Comparison of ENCODE assay signal across 14 cellular contexts in the genomic region with DNA sequence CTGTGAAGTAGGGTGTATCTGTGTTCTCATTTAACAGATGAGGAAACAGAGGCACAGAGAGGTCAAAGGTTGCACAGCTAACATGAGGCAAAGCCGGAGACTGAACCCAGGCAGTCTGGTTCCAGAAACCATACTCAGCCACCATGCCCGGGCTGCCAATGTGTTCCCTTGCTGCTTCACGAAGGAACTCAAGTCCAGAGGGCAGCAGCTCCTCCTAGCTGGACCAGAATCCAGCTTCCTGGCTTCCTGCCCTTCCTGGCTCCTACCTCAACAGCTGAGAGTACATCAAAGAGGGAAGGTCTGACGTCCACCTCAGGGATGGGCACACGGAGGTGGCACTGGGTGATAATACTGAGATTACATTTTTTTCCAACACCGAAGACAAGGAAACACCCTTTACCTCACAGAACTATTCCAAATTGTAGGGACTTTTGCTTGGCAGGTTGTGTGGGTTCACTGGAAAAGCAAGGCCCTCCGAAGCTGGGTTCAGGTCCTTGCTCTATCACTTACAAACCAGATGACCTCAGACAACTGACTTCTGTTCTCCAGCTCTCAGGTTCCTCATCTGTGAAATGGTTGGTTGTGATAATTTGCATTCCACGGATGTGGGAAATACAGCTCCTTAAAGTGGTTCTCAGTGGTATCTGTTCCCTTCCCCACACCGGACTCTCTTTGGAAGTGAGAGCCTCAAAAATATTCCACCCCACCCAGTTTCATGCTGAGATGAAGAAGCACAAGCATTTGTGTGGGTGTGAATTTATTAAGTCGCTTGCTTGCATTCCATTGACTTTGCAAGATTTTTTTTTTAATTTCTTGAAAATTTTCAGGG.
DNase-seq lines count a peak whose midpoint lies in the region; ATAC-seq and TF ChIP-seq lines count a peak whose summit lies in the region.
"Had no signal": no experiment of that assay in that cellular context is flagged by ENCODE, and none has a peak within 500 bp of the region (broad histone marks: within the 10 kb centered on the region; RNA-seq: fewer than 3 reads in every experiment).

No MANE protein-coding gene starts in this region.

- CTCF ChIA-PET in activated CD4-positive, alpha-beta T cell treated with anti-CD3 and anti-CD28 coated beads for 36 hours (lab: Charles Lee), result interaction anchor here (0.7 kb wide), 1 partner anchor 11 kb away, joined by 3 read pairs; no protein-coding TSS in a partner anchor

- no peak for TF ChIP-seq POLR2A in esophagus muscularis mucosa (IDR thresholded peaks at IDR 0.05; ENCODE audit: low read depth)

- no peaks in the 10 kb centered on the region for H3K9me3 ChIP-seq in esophagus muscularis mucosa
- H3K9me3 ChIP-seq: breast epithelium, esophagus squamous epithelium had no signal

- H3K36me3 Mint-ChIP-seq in activated CD4-positive, alpha-beta T cell treated with anti-CD3 and anti-CD28 coated beads for 36 hours (ENCODE audit: low read depth), result no peaks in the 10 kb centered on the region
- H3K36me3 Mint-ChIP-seq: stimulated activated memory B cell treated with anti-CD40 and anti-IgM and Interleukin-4, amounts not matched to agents 10 μg/mL and 1 μg/mL and 100 μg/mL, for 72 hours had no signal

- H3K4me1 ChIP-seq in esophagus muscularis mucosa, result peaks cover 0 to 11% (median 5%) of the 10 kb centered on the region in 4 donors

- H3K27me3 ChIP-seq in esophagus muscularis mucosa, result no peaks in the 10 kb centered on the region
- H3K27me3 ChIP-seq: breast epithelium, esophagus squamous epithelium had no signal

- H3K27ac Mint-ChIP-seq in activated CD4-positive, alpha-beta T cell treated with anti-CD3 and anti-CD28 coated beads for 36 hours, result no peak overlapping the region
- H3K27ac Mint-ChIP-seq: activated T-helper 1 cell treated with anti-CD3 and anti-CD28 coated beads, Interleukin-12 subunit alpha, Interleukin-12 subunit beta, Interleukin-2, Interleukin-4 antibody, amounts not matched to agents 30 ng/mL and 10 ng/mL and 1 ng/mL, durations not matched to agents 14 hours and 24 hours and 36 hours; stimulated activated memory B cell treated with anti-CD40 and anti-IgM and Interleukin-4, amounts not matched to agents 10 μg/mL and 1 μg/mL and 100 μg/mL, for 72 hours had no signal

- DNase-seq in GM04504 (ENCODE audit: low read depth) (peak; percentile 5), esophagus muscularis mucosa (ENCODE audit: extremely low spot score) (no peak), renal cortical epithelial cell (ENCODE audit: low read depth) (peak; percentile 36), mesenteric fat pad (ENCODE audit: low spot score) (no peak), NCI-H774 (lab: John Stamatoyannopoulos, UW) (no peak), GOT3 (lab: John Stamatoyannopoulos, UW) (no peak)
- DNase-seq in activated CD4-positive, alpha-beta T cell treated with anti-CD3 and anti-CD28 coated beads for 36 hours, result no peak
- DNase-seq: activated CD4-positive, alpha-beta T cell treated with anti-CD3 and anti-CD28 coated beads for 48 hours; esophagus squamous epithelium; NCI-H82 had no signal

- TF ChIP-seq EP300 in Ishikawa (IDR thresholded peaks at IDR 0.05; ENCODE audit: borderline replicate concordance) (peak; percentile 97), esophagus muscularis mucosa (IDR thresholded peaks at IDR 0.05) (no peak)

- TF ChIP-seq RAD21 in Ishikawa (IDR thresholded peaks at IDR 0.05; ENCODE audit: low read depth), result peak; percentile 45

- 55% methylated on average over 9 of the region's 10 CpGs for WGBS in esophagus muscularis mucosa

- H3K9me3 Mint-ChIP-seq in activated CD4-positive, alpha-beta T cell treated with anti-CD3 and anti-CD28 coated beads for 36 hours (ENCODE audit: low read depth), result no peaks in the 10 kb centered on the region
- H3K9me3 Mint-ChIP-seq: activated T-helper 1 cell treated with anti-CD3 and anti-CD28 coated beads, Interleukin-12 subunit alpha, Interleukin-12 subunit beta, Interleukin-2, Interleukin-4 antibody, amounts not matched to agents 30 ng/mL and 10 ng/mL and 1 ng/mL, durations not matched to agents 14 hours and 24 hours and 36 hours; stimulated activated memory B cell treated with anti-CD40 and anti-IgM and Interleukin-4, amounts not matched to agents 10 μg/mL and 1 μg/mL and 100 μg/mL, for 72 hours had no signal

- no peaks in the 10 kb centered on the region for H3K4me1 Mint-ChIP-seq in activated CD4-positive, alpha-beta T cell treated with anti-CD3 and anti-CD28 coated beads for 36 hours
- H3K4me1 Mint-ChIP-seq: stimulated activated memory B cell treated with anti-CD40 and anti-IgM and Interleukin-4, amounts not matched to agents 10 μg/mL and 1 μg/mL and 100 μg/mL, for 72 hours had no signal

- no peaks in the 10 kb centered on the region for H3K27me3 Mint-ChIP-seq in activated CD4-positive, alpha-beta T cell treated with anti-CD3 and anti-CD28 coated beads for 36 hours

- no peak overlapping the region for H3K4me3 Mint-ChIP-seq in activated CD4-positive, alpha-beta T cell treated with anti-CD3 and anti-CD28 coated beads for 36 hours
- H3K4me3 Mint-ChIP-seq: activated T-helper 1 cell treated with anti-CD3 and anti-CD28 coated beads, Interleukin-12 subunit alpha, Interleukin-12 subunit beta, Interleukin-2, Interleukin-4 antibody, amounts not matched to agents 30 ng/mL and 10 ng/mL and 1 ng/mL, durations not matched to agents 14 hours and 24 hours and 36 hours; stimulated activated memory B cell treated with anti-CD40 and anti-IgM and Interleukin-4, amounts not matched to agents 10 μg/mL and 1 μg/mL and 100 μg/mL, for 72 hours had no signal

- peak in 2 of 3 experiments; percentile 11 to 22 for TF ChIP-seq CTCF in esophagus muscularis mucosa (IDR thresholded peaks at IDR 0.05)

- intact Hi-C loops in esophagus muscularis mucosa (cut with DNase I), result no loop called here
- intact Hi-C loops in activated CD4-positive, alpha-beta T cell treated with anti-CD3 and anti-CD28 coated beads for 36 hours (cut with DNase I, micrococcal nuclease), result no loop called here

- H3K36me3 ChIP-seq in esophagus muscularis mucosa, result no peaks in the 10 kb centered on the region
- H3K36me3 ChIP-seq: breast epithelium, esophagus squamous epithelium had no signal

- no peak for ATAC-seq in activated CD4-positive, alpha-beta T cell treated with anti-CD3 and anti-CD28 coated beads for 36 hours
- ATAC-seq: stimulated activated memory B cell treated with anti-CD40 and anti-IgM and Interleukin-4, amounts not matched to agents 10 μg/mL and 1 μg/mL and 100 μg/mL, for 72 hours had no signal

- no peak overlapping the region for H3K27ac ChIP-seq in esophagus muscularis mucosa (replicated peaks in 1 of 4)
- H3K27ac ChIP-seq: breast epithelium, esophagus squamous epithelium had no signal

- H3K4me3 ChIP-seq in esophagus muscularis mucosa, result no peak overlapping the region
- H3K4me3 ChIP-seq: breast epithelium, esophagus squamous epithelium had no signal

- POLR2A ChIA-PET in activated CD4-positive, alpha-beta T cell treated with anti-CD3 and anti-CD28 coated beads for 36 hours (lab: Charles Lee), result interaction anchor here (0.7 kb wide), 1 partner anchor 116 kb away, joined by 4 read pairs; no protein-coding TSS in a partner anchor

TF ChIP-seq in Ishikawa, 13 proteins besides CTCF, POLR2A, EP300 and RAD21 (continues in another document):
- TF ChIP-seq TAF1 (IDR thresholded peaks at IDR 0.05; ENCODE audit: low read depth) (no peak; the same call in 1 of the 2 replicates), TCF12 (IDR thresholded peaks at IDR 0.05; ENCODE audit: low read depth) (peak; percentile 97), ZBTB7A (IDR thresholded peaks at IDR 0.05; ENCODE audit: low read depth) (no peak), TEAD4 (IDR thresholded peaks at IDR 0.05) (peak; percentile 96), CREB1 (IDR thresholded peaks at IDR 0.05; ENCODE audit: low read depth) (no peak), YY1 (IDR thresholded peaks at IDR 0.05; ENCODE audit: low read depth) (peak; percentile 59; the same call in 1 of the 2 replicates), EGR1 (IDR thresholded peaks at IDR 0.05) (peak; percentile 99), NFIC (IDR thresholded peaks at IDR 0.05) (peak; percentile 86), CEBPB (IDR thresholded peaks at IDR 0.05) (peak; percentile 74)
- TF ChIP-seq, protein P1, sequence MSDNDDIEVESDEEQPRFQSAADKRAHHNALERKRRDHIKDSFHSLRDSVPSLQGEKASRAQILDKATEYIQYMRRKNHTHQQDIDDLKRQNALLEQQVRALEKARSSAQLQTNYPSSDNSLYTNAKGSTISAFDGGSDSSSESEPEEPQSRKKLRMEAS (IDR thresholded peaks at IDR 0.05), result peak; percentile 62
- TF ChIP-seq, protein P2, sequence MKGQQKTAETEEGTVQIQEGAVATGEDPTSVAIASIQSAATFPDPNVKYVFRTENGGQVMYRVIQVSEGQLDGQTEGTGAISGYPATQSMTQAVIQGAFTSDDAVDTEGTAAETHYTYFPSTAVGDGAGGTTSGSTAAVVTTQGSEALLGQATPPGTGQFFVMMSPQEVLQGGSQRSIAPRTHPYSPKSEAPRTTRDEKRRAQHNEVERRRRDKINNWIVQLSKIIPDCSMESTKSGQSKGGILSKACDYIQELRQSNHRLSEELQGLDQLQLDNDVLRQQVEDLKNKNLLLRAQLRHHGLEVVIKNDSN (IDR thresholded peaks at IDR 0.05), result no peak
- TF ChIP-seq, protein P3, sequence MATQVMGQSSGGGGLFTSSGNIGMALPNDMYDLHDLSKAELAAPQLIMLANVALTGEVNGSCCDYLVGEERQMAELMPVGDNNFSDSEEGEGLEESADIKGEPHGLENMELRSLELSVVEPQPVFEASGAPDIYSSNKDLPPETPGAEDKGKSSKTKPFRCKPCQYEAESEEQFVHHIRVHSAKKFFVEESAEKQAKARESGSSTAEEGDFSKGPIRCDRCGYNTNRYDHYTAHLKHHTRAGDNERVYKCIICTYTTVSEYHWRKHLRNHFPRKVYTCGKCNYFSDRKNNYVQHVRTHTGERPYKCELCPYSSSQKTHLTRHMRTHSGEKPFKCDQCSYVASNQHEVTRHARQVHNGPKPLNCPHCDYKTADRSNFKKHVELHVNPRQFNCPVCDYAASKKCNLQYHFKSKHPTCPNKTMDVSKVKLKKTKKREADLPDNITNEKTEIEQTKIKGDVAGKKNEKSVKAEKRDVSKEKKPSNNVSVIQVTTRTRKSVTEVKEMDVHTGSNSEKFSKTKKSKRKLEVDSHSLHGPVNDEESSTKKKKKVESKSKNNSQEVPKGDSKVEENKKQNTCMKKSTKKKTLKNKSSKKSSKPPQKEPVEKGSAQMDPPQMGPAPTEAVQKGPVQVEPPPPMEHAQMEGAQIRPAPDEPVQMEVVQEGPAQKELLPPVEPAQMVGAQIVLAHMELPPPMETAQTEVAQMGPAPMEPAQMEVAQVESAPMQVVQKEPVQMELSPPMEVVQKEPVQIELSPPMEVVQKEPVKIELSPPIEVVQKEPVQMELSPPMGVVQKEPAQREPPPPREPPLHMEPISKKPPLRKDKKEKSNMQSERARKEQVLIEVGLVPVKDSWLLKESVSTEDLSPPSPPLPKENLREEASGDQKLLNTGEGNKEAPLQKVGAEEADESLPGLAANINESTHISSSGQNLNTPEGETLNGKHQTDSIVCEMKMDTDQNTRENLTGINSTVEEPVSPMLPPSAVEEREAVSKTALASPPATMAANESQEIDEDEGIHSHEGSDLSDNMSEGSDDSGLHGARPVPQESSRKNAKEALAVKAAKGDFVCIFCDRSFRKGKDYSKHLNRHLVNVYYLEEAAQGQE (IDR thresholded peaks at IDR 0.05; ENCODE audit: low read depth), result no peak

Comparison
In these comparisons a context has a peak if more than half of its experiments do, and no peak if none do; other contexts are left out.
1. DNase-seq: peak in GM04504 (single experiment) and renal cortical epithelial cell (single experiment); none in esophagus muscularis mucosa (single experiment), mesenteric fat pad (single experiment), NCI-H774 (single experiment), activated CD4-positive, alpha-beta T cell treated with anti-CD3 and anti-CD28 coated beads for 36 hours (single experiment) and GOT3 (single experiment).